In the genomic region with DNA sequence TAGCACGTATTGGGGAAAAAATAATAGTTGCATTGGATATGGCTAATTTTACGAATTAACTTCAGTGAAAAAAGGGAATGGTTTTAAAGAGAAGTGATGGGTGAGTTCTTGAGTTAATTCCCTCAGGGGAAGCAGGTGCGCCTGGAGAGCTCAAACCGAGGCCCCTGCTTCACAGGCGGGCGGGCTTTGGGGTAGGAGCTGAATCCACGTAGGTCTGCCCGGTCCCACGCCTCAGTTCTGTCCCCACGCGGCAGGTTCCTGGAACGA, we compare ENCODE assay signal across 9 cellular contexts. TPM values are rescaled to one million over a fixed set of nuclear protein-coding genes. Genes with fewer than 3 reads are reported as not detected.
DNase-seq lines count a peak whose midpoint lies in the region; FAIRE-seq and TF ChIP-seq lines count a peak whose summit lies in the region.
"Had no signal": no experiment of that assay in that cellular context is flagged by ENCODE, and none has a peak within 500 bp of the region (broad histone marks: within the 10 kb centered on the region; RNA-seq: fewer than 3 reads in every experiment).

No MANE protein-coding gene starts in this region.

- H3K4me1 ChIP-seq in muscle layer of colon (ENCODE audit: insufficient read depth, low read length), result peaks cover 18% of the 10 kb centered on the region
- no peaks in the 10 kb centered on the region for H3K4me1 ChIP-seq in small intestine (ENCODE audit: control insufficient read depth in 2 of 2, insufficient read depth in 1 of 2, low read depth in 1 of 2, low read length in 1 of 2)

- TF ChIP-seq CTCF in AG04449 (IDR thresholded peaks at IDR 0.05; ENCODE audit: insufficient read depth, low read length, missing control alignments), result no peak
- TF ChIP-seq CTCF in HL-60 (IDR thresholded peaks at IDR 0.05; ENCODE audit: insufficient read depth, low read length), result no peak
- no peak for TF ChIP-seq CTCF in brain (conservative IDR thresholded peaks at IDR 0.05)
- no peak for TF ChIP-seq CTCF in GM10248 (IDR thresholded peaks at IDR 0.05; ENCODE audit: control extremely low read depth, extremely low read depth, low read depth, missing control alignments)

- H3K9me3 Mint-ChIP-seq in brain, result no peaks in the 10 kb centered on the region

- peak overlapping the region; percentile 45 for H3K27ac ChIP-seq in HL-60 (replicated peaks)
- peak overlapping the region; percentile 63 for H3K27ac ChIP-seq in muscle layer of colon (ENCODE audit: low read depth, low read length)
- no peak overlapping the region for H3K27ac ChIP-seq in small intestine (ENCODE audit: low read depth in 1 of 2, low read length in 1 of 2)

- no peaks in the 10 kb centered on the region for H3K27me3 Mint-ChIP-seq in brain

- H3K4me3 ChIP-seq in AG04449 (ENCODE audit: low read depth, low read length) (peak overlapping the region; percentile 76), HL-60 (replicated peaks; ENCODE audit: insufficient read depth, low read length) (peak overlapping the region; percentile 54), muscle layer of colon (ENCODE audit: low read depth in 1 of 2, low read length in 2 of 2) (peak overlapping the region; percentile 61 to 65), small intestine (ENCODE audit: low read depth in 1 of 2, low read length in 2 of 2) (peak overlapping the region in 1 of 2 donors; percentile 62)

- H3K36me3 ChIP-seq in muscle layer of colon (ENCODE audit: insufficient read depth, low read length), result peaks cover 1% of the 10 kb centered on the region
- H3K36me3 ChIP-seq in small intestine (ENCODE audit: control insufficient read depth in 2 of 2, insufficient read depth in 2 of 2, low read length in 2 of 2), result peaks cover 0 to 4% of the 10 kb centered on the region in 2 donors

- no peaks in the 10 kb centered on the region for H3K9me3 ChIP-seq in muscle layer of colon (ENCODE audit: low read length)
- H3K9me3 ChIP-seq in small intestine (ENCODE audit: control insufficient read depth, low read depth), result no peaks in the 10 kb centered on the region
- H3K9me3 ChIP-seq: mucosa of descending colon had no signal

- H3K27me3 ChIP-seq in HL-60 (ENCODE audit: insufficient read depth, poor library complexity, severe bottlenecking) (no peaks in the 10 kb centered on the region), muscle layer of colon (ENCODE audit: control insufficient read depth in 1 of 2, insufficient read depth in 2 of 2, low read length in 2 of 2) (no peaks in the 10 kb centered on the region), small intestine (ENCODE audit: control insufficient read depth in 2 of 2, insufficient read depth in 2 of 2, low read length in 2 of 2) (no peaks in the 10 kb centered on the region)

- peaks cover 18% of the 10 kb centered on the region for H3K4me1 Mint-ChIP-seq in brain

- H3K27ac Mint-ChIP-seq in brain, result peak overlapping the region; percentile 43 to 82 (median 54)

- 3 to 7% (median 4%) methylated on average over 12 of the region's 12 CpGs for WGBS in small intestine, 3 donors

- no peak overlapping the region for H3K9ac ChIP-seq in muscle layer of colon (ENCODE audit: low read length)

- H3K36me3 Mint-ChIP-seq in brain, result no peaks in the 10 kb centered on the region

- POLR2A ChIA-PET in AG04449 (lab: Yijun Ruan, JAX), result interaction anchor here (0.8 kb wide), 1 partner anchor 443 kb away, joined by 3 read pairs; no protein-coding TSS in a partner anchor
- POLR2A ChIA-PET in GM10248 (lab: Yijun Ruan, JAX), result no interaction called here

- DNase-seq in AG04449 (ENCODE audit: low read depth, low spot score), result no peak
- DNase-seq in HL-60 (ENCODE audit: low read depth in 1 of 2, low spot score in 1 of 2), result no peak
- DNase-seq in GM10248 (ENCODE audit: extremely low spot score), result no peak
- no peak for DNase-seq in small intestine
- no peak for DNase-seq in NCI-H82 (lab: John Stamatoyannopoulos, UW)
- DNase-seq in H4 (ENCODE audit: low spot score), result no peak

- CTCF ChIA-PET in AG04449 (lab: Yijun Ruan, JAX), result interaction anchor here (0.6 to 3.9 kb wide), 33 partner anchors 8 to 1133 kb away, joined by 3 to 79 read pairs (median 4); partner anchors contain the start of genes DCAF17, GORASP2 and METTL8
- CTCF ChIA-PET in GM10248 (lab: Yijun Ruan, JAX), result interaction anchor here (0.7 to 4.6 kb wide), 33 partner anchors 10 to 533 kb away, joined by 3 to 43 read pairs (median 4); partner anchors contain the start of gene GORASP2

- FAIRE-seq in small intestine (lab: Jason Lieb, UNC), result no peak

- peak overlapping the region; percentile 67 to 85 (median 79) for H3K4me3 Mint-ChIP-seq in brain

RNA-seq across cellular contexts. Expression of gene GORASP2, which starts 44.1 kb away (rescaled TPM):
- polyA plus RNA-seq in brain (ENCODE audit: insufficient read depth, low read depth, low replicate concordance), result 64.6 TPM
- polyA plus RNA-seq in small intestine, result 10 to 100 TPM; 32.7 to 53.5 (median 35.7) TPM
- total RNA-seq in H4 (2014; rRNA removed; shearing (Covaris generic)), result 29.8 and 42.3 TPM in 2 replicates

Comparison
In these comparisons a context has a peak if more than half of its experiments do, and no peak if none do; other contexts are left out.
1. H3K27ac ChIP-seq: peak in HL-60 (single experiment) and muscle layer of colon (single experiment); none in small intestine (0 of 2).